33 cellular contexts compared by ENCODE assay signal in the genomic region with DNA sequence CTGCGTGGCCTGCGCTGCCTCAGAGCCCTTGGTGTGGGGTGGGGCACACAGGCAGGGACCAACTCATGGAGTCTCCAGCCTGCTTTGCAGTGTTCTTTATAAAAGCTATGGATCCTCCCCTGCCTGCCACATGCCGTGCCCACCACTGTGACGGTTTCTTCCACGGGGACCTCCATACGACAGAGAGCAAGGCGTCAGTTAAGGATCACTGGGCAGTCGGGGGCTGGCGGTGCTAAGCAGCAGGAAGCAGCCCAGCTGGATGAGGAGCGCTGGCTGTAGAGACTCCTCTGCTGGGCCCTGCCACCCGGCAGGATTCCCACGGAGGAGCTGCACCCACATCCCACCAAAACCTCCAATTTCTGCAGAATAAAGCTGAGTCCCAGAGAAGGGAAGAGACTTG. TPM values are rescaled to one million over a fixed set of nuclear protein-coding genes. Genes with fewer than 3 reads are reported as not detected.
"Had no signal": no experiment of that assay in that cellular context is flagged by ENCODE, and none has a peak within 500 bp of the region (broad histone marks: within the 10 kb centered on the region; RNA-seq: fewer than 3 reads in every experiment).

No MANE protein-coding gene starts in this region.

- H3K36me3 Mint-ChIP-seq: activated naive CD4-positive, alpha-beta T cell treated with anti-CD3 and anti-CD28 coated beads, Interleukin-2, amount 10 ng/mL, durations not matched to agents 7 days and 5 days; activated naive CD8-positive, alpha-beta T cell treated with anti-CD3 and anti-CD28 coated beads for 36 hours had no signal

- H3K9me3 ChIP-seq: SJCRH30, SK-N-SH had no signal

- H3K36me3 ChIP-seq: brain microvascular endothelial cell, cardiac muscle cell, SJCRH30 had no signal

- H3K4me1 Mint-ChIP-seq: activated naive CD4-positive, alpha-beta T cell treated with anti-CD3 and anti-CD28 coated beads, Interleukin-2, amount 10 ng/mL, durations not matched to agents 7 days and 5 days; activated naive CD8-positive, alpha-beta T cell treated with anti-CD3 and anti-CD28 coated beads for 36 hours had no signal

- H3K4me3 ChIP-seq: cardiac muscle cell, SJCRH30 had no signal

- H3K27ac ChIP-seq: brain microvascular endothelial cell, cardiac muscle cell, SJCRH30, VCaP had no signal

- ATAC-seq: activated CD8-positive, alpha-beta T cell treated with anti-CD3 and anti-CD28 coated beads for 36 hours; activated T-cell treated with anti-CD3 and anti-CD28 coated beads, Interleukin-2, amount 50 U/mL, for 72 hours; Panc1; Right ventricle myocardium inferior had no signal

- H3K9me3 Mint-ChIP-seq: activated CD8-positive, alpha-beta T cell treated with anti-CD3 and anti-CD28 coated beads for 36 hours; activated naive CD4-positive, alpha-beta T cell treated with anti-CD3 and anti-CD28 coated beads, Interleukin-2, amount 10 ng/mL, durations not matched to agents 7 days and 5 days; activated naive CD8-positive, alpha-beta T cell treated with anti-CD3 and anti-CD28 coated beads for 36 hours; activated T-cell treated with anti-CD3 and anti-CD28 coated beads, Interleukin-2, amount 50 U/mL, for 72 hours; activated T-helper 2 cell treated with anti-CD3 and anti-CD28 coated beads, Interferon-gamma antibody, Interleukin-2, Interleukin-4, amounts not matched to agents 10 μg/mL and 5 μg/mL and 100 μg/mL, durations not matched to agents 14 hours and 24 hours and 36 hours had no signal

- H3K4me2 ChIP-seq: SK-N-SH had no signal

- H3K4me1 ChIP-seq: SJCRH30 had no signal

- H3K9me2 ChIP-seq: SK-N-SH had no signal

- H3K27ac Mint-ChIP-seq: activated CD8-positive, alpha-beta T cell treated with anti-CD3 and anti-CD28 coated beads for 36 hours; activated naive CD4-positive, alpha-beta T cell treated with anti-CD3 and anti-CD28 coated beads, Interleukin-2, amount 10 ng/mL, durations not matched to agents 7 days and 5 days; activated naive CD8-positive, alpha-beta T cell treated with anti-CD3 and anti-CD28 coated beads for 36 hours; activated T-cell treated with anti-CD3 and anti-CD28 coated beads, Interleukin-2, amount 50 U/mL, for 72 hours; activated T-helper 2 cell treated with anti-CD3 and anti-CD28 coated beads, Interferon-gamma antibody, Interleukin-2, Interleukin-4, amounts not matched to agents 10 μg/mL and 5 μg/mL and 100 μg/mL, durations not matched to agents 14 hours and 24 hours and 36 hours had no signal

- H3K9ac ChIP-seq: SK-N-SH had no signal

- H3K27me3 ChIP-seq: brain microvascular endothelial cell, cardiac muscle cell had no signal

- H3K4me3 Mint-ChIP-seq: activated CD8-positive, alpha-beta T cell treated with anti-CD3 and anti-CD28 coated beads for 36 hours; activated naive CD4-positive, alpha-beta T cell treated with anti-CD3 and anti-CD28 coated beads, Interleukin-2, amount 10 ng/mL, durations not matched to agents 7 days and 5 days; activated naive CD8-positive, alpha-beta T cell treated with anti-CD3 and anti-CD28 coated beads for 36 hours; activated T-cell treated with anti-CD3 and anti-CD28 coated beads, Interleukin-2, amount 50 U/mL, for 72 hours had no signal

- DNase-seq: activated CD4-positive, alpha-beta T cell treated with anti-CD3 and anti-CD28 coated beads for 4 hours; activated CD8-positive, alpha-beta memory T cell treated with anti-CD3 and anti-CD28 coated beads, Interleukin-2, amount 50 U/mL, for 4 hours; activated CD8-positive, alpha-beta T cell treated with anti-CD3 and anti-CD28 coated beads for 36 hours; activated gamma-delta T cell treated with Interleukin-2 at 50 U/mL for 16 hours; activated naive CD4-positive, alpha-beta T cell treated with anti-CD3 and anti-CD28 coated beads, Interleukin-2, amount 10 ng/mL, durations not matched to agents 7 days and 5 days; activated naive CD8-positive, alpha-beta T cell treated with anti-CD3 and anti-CD28 coated beads for 36 hours; activated T-cell treated with anti-CD3 and anti-CD28 coated beads, Interleukin-2, amount 50 U/mL, for 72 hours; brain microvascular endothelial cell; Kasumi-1; KBM-7; NCI-H1092; NCI-H1417; NCI-H1694; NCI-H2029; NCI-H2107; NCI-H2171 treated with DMSO at 0.1 percent for 48 hours; NCI-H226; NCI-H526 treated with DMSO at 0.1 percent for 48 hours; NCI-H82; RPMI8226; SJCRH30; SK-N-SH; T-helper 1 cell had no signal

RNA-seq across cellular contexts. Expression of gene EFCAB6, which starts 23.1 kb away (rescaled TPM):
- total RNA-seq: SJCRH30 had no signal

RNA-seq across cellular contexts. Expression of gene SULT4A1, which starts 27.1 kb away (rescaled TPM):
- total RNA-seq: activated CD8-positive, alpha-beta T cell treated with anti-CD3 and anti-CD28 coated beads for 36 hours; activated T-cell treated with anti-CD3 and anti-CD28 coated beads, Interleukin-2, amount 50 U/mL, for 72 hours; activated T-helper 2 cell treated with anti-CD3 and anti-CD28 coated beads, Interferon-gamma antibody, Interleukin-2, Interleukin-4, amounts not matched to agents 10 μg/mL and 5 μg/mL and 100 μg/mL, durations not matched to agents 14 hours and 24 hours and 36 hours; M059J; NCI-H460; OCI-LY7; SJCRH30; T-helper 2 cell treated with Interferon-gamma antibody and Interleukin-4, amounts not matched to agents 100 ng/mL and 5 ng/mL, for 36 hours had no signal

RNA-seq across cellular contexts. Expression of gene PNPLA5, which starts 56.6 kb away (rescaled TPM):
- total RNA-seq: activated CD8-positive, alpha-beta T cell treated with anti-CD3 and anti-CD28 coated beads for 36 hours; activated naive CD8-positive, alpha-beta T cell treated with anti-CD3 and anti-CD28 coated beads for 36 hours; activated T-cell treated with anti-CD3 and anti-CD28 coated beads, Interleukin-2, amount 50 U/mL, for 72 hours; activated T-helper 2 cell treated with anti-CD3 and anti-CD28 coated beads, Interferon-gamma antibody, Interleukin-2, Interleukin-4, amounts not matched to agents 10 μg/mL and 5 μg/mL and 100 μg/mL, durations not matched to agents 14 hours and 24 hours and 36 hours; cardiac muscle cell; NCI-H460; Right ventricle myocardium inferior; SJCRH30; T-helper 2 cell treated with Interferon-gamma antibody and Interleukin-4, amounts not matched to agents 100 ng/mL and 5 ng/mL, for 36 hours had no signal
- polyA plus RNA-seq: adipose tissue, cardiac muscle cell, SK-N-SH had no signal
